1 cellular context compared by ENCODE assay signal in the genomic region with DNA sequence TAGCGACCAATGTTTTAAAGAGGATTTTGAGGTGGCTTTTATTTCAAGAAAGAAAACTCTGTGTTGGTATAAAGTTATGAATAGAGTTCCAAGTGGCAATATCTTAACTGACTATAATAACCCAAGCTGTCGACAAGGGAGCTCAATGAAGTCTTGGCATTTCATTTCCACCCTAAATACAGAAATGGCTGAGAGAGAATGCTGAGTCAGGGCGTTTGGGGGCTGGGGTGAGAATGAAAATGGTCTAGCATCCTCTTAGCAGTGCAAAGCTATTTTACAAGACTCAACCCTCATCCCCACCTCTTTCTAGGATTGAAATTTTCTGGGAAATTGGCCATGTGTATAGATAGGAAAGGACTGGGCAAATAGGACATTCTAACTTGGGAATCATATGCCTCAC.
A peak's percentile ranks its signal among the peaks of the same experiment; 100 is the strongest.
TF ChIP-seq lines count a peak whose summit lies in the region.

No MANE protein-coding gene starts in this region.

TF ChIP-seq in K562, 482 proteins besides CTCF, POLR2A, EP300 and RAD21 (continued from another document):
- TF ChIP-seq CEBPG (CRISPR knock-in tag; IDR thresholded peaks at IDR 0.05) (no peak), CEBPG (tag; conservative IDR thresholded peaks at IDR 0.05 in 1 of 2, IDR thresholded peaks at IDR 0.05 in 1 of 2) (no peak), ATF7 (IDR thresholded peaks at IDR 0.05) (no peak), ZNF134 (CRISPR knock-in tag; conservative IDR thresholded peaks at IDR 0.05) (no peak), MAFF (IDR thresholded peaks at IDR 0.05; ENCODE audit: low read length) (peak; percentile 71), NCOA6 (IDR thresholded peaks at IDR 0.05) (no peak), THRAP3 (IDR thresholded peaks at IDR 0.05; ENCODE audit: borderline replicate concordance) (no peak), POLR3G (IDR thresholded peaks at IDR 0.05; ENCODE audit: extremely low read depth, insufficient read length, insufficient replicate concordance) (no peak), ZNF347 (CRISPR knock-in tag; IDR thresholded peaks at IDR 0.05; ENCODE audit: low read depth) (no peak), GTF2E2 (tag; IDR thresholded peaks at IDR 0.05) (no peak), ZNF695 (CRISPR knock-in tag; IDR thresholded peaks at IDR 0.05) (no peak), ZNF766 (CRISPR knock-in tag; conservative IDR thresholded peaks at IDR 0.05) (no peak), MAFG (tag; conservative IDR thresholded peaks at IDR 0.05) (peak; percentile 60), CBFB (CRISPR knock-in tag; IDR thresholded peaks at IDR 0.05) (no peak), PHF21A (IDR thresholded peaks at IDR 0.05; ENCODE audit: borderline replicate concordance, low read depth) (no peak), DEAF1 (CRISPR knock-in tag; IDR thresholded peaks at IDR 0.05) (no peak), FOSL1 (tag; conservative IDR thresholded peaks at IDR 0.05) (no peak)
- TF ChIP-seq, protein P1, sequence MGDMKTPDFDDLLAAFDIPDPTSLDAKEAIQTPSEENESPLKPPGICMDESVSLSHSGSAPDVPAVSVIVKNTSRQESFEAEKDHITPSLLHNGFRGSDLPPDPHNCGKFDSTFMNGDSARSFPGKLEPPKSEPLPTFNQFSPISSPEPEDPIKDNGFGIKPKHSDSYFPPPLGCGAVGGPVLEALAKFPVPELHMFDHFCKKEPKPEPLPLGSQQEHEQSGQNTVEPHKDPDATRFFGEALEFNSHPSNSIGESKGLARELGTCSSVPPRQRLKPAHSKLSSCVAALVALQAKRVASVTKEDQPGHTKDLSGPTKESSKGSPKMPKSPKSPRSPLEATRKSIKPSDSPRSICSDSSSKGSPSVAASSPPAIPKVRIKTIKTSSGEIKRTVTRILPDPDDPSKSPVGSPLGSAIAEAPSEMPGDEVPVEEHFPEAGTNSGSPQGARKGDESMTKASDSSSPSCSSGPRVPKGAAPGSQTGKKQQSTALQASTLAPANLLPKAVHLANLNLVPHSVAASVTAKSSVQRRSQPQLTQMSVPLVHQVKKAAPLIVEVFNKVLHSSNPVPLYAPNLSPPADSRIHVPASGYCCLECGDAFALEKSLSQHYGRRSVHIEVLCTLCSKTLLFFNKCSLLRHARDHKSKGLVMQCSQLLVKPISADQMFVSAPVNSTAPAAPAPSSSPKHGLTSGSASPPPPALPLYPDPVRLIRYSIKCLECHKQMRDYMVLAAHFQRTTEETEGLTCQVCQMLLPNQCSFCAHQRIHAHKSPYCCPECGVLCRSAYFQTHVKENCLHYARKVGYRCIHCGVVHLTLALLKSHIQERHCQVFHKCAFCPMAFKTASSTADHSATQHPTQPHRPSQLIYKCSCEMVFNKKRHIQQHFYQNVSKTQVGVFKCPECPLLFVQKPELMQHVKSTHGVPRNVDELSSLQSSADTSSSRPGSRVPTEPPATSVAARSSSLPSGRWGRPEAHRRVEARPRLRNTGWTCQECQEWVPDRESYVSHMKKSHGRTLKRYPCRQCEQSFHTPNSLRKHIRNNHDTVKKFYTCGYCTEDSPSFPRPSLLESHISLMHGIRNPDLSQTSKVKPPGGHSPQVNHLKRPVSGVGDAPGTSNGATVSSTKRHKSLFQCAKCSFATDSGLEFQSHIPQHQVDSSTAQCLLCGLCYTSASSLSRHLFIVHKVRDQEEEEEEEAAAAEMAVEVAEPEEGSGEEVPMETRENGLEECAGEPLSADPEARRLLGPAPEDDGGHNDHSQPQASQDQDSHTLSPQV (IDR thresholded peaks at IDR 0.05) = no peak
- TF ChIP-seq, protein P2, sequence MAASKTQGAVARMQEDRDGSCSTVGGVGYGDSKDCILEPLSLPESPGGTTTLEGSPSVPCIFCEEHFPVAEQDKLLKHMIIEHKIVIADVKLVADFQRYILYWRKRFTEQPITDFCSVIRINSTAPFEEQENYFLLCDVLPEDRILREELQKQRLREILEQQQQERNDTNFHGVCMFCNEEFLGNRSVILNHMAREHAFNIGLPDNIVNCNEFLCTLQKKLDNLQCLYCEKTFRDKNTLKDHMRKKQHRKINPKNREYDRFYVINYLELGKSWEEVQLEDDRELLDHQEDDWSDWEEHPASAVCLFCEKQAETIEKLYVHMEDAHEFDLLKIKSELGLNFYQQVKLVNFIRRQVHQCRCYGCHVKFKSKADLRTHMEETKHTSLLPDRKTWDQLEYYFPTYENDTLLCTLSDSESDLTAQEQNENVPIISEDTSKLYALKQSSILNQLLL (CRISPR knock-in tag; IDR thresholded peaks at IDR 0.05; ENCODE audit: borderline replicate concordance) = no peak
